Comparison of ENCODE assay signal across 15 cellular contexts in genomic region chr17:29347831-29348281, GRCh38. TPM values are rescaled to one million over a fixed set of nuclear protein-coding genes. Genes with fewer than 3 reads are reported as not detected.
DNase-seq lines count a peak whose midpoint lies in the region; ATAC-seq and TF ChIP-seq lines count a peak whose summit lies in the region.
"Had no signal": no experiment of that assay in that cellular context is flagged by ENCODE, and none has a peak within 500 bp of the region (broad histone marks: within the 10 kb centered on the region; RNA-seq: fewer than 3 reads in every experiment).

No MANE protein-coding gene starts in this region.

- H3K9me3 ChIP-seq in osteoblast (ENCODE audit: low read depth, low read length) (no peaks in the 10 kb centered on the region), HAP-1 (no peaks in the 10 kb centered on the region)

- peak overlapping the region; percentile 78 for H3K4me2 ChIP-seq in osteoblast (ENCODE audit: insufficient read depth, low read length)

- peaks cover 22% of the 10 kb centered on the region for H3K27me3 ChIP-seq in osteoblast (ENCODE audit: insufficient read depth, low read length)
- H3K27me3 ChIP-seq in HAP-1 (ENCODE audit: low read depth): peaks cover 4% of the 10 kb centered on the region; the same call in 1 of the 2 replicates

- TF ChIP-seq CTCF in NB4 (IDR thresholded peaks at IDR 0.05; ENCODE audit: low read depth, low read length) (no peak), coronary artery (IDR thresholded peaks at IDR 0.05) (no peak), osteoblast (IDR thresholded peaks at IDR 0.05; ENCODE audit: extremely low read depth, low read depth, low read length) (no peak)

- no peak overlapping the region for H3K27ac ChIP-seq in coronary artery
- H3K27ac ChIP-seq in osteoblast (ENCODE audit: low read depth, low read length): peak overlapping the region; percentile 56

- no peak for ATAC-seq in HG02840 (IDR thresholded peaks at IDR 0.05; ENCODE audit: low FRiP score, unreplicated experiment)
- no peak for ATAC-seq in GM18870 (IDR thresholded peaks at IDR 0.05; ENCODE audit: unreplicated experiment)
- no peak for ATAC-seq in GM18909 (IDR thresholded peaks at IDR 0.05; ENCODE audit: poor library complexity, unreplicated experiment)
- ATAC-seq: activated CD8-positive, alpha-beta T cell treated with anti-CD3 and anti-CD28 coated beads for 36 hours; sciatic nerve had no signal

- TF ChIP-seq POLR2A in NB4 (IDR thresholded peaks at IDR 0.05; ENCODE audit: extremely low read depth, insufficient read length): no peak

- H3K4me3 ChIP-seq in NB4 (ENCODE audit: low read depth, low read length) (peak overlapping the region; percentile 67), coronary artery (peak overlapping the region; percentile 17), osteoblast (ENCODE audit: insufficient read depth, low read length) (peak overlapping the region; percentile 39), HAP-1 (no peak overlapping the region)

- peak; percentile 76 for DNase-seq in EL
- peak; percentile 84 for DNase-seq in NB4 (ENCODE audit: low read depth)
- no peak for DNase-seq in coronary artery (ENCODE audit: low spot score)
- peak; percentile 53 for DNase-seq in osteoblast (ENCODE audit: insufficient read length, low spot score, missing footprints)
- no peak for DNase-seq in HAP-1 (ENCODE audit: low spot score in 2 of 2)
- DNase-seq: activated CD8-positive, alpha-beta T cell treated with anti-CD3 and anti-CD28 coated beads for 36 hours; activated effector memory CD4-positive, alpha-beta T cell treated with anti-CD3 and anti-CD28 coated beads, Interleukin-2, amount 50 U/mL, for 16 hours; CD8-positive, alpha-beta memory T cell; NCI-H1694 treated with DMSO at 0.1 percent for 48 hours; NCI-H526 treated with DMSO at 0.1 percent for 48 hours; stimulated activated naive CD4-positive, alpha-beta T cell had no signal

- peaks cover 4% of the 10 kb centered on the region for H3K4me1 ChIP-seq in osteoblast (ENCODE audit: insufficient read depth, low read length)
- no peaks in the 10 kb centered on the region for H3K4me1 ChIP-seq in HAP-1

- peak overlapping the region; percentile 65 for H2AFZ ChIP-seq in osteoblast (ENCODE audit: low read length)

- no peaks in the 10 kb centered on the region for H3K36me3 ChIP-seq in osteoblast (ENCODE audit: insufficient read depth, low read length)
- H3K36me3 ChIP-seq in HAP-1 (replicated peaks): no peaks in the 10 kb centered on the region

- no peaks in the 10 kb centered on the region for H4K20me1 ChIP-seq in osteoblast (ENCODE audit: insufficient read depth, low read length)

- in situ Hi-C loops in HAP-1 (cut with MboI; ENCODE audit: low sequenced_read_pairs): no loop called here

- H3K79me2 ChIP-seq in osteoblast (ENCODE audit: insufficient read depth, low read length): no peaks in the 10 kb centered on the region

RNA-seq across cellular contexts. Expression of gene TAOK1, which starts 42.3 kb away (rescaled TPM):
- total RNA-seq in osteoblast: 53.6 and 68.4 TPM in 2 replicates

RNA-seq across cellular contexts. Expression of gene NUFIP2, which starts 53.9 kb away (rescaled TPM):
- total RNA-seq in osteoblast: 51.6 and 56.8 TPM in 2 replicates

Comparison
In these comparisons a context has a peak if more than half of its experiments do, and no peak if none do; other contexts are left out.
1. DNase-seq: peak in EL (single experiment), NB4 (single experiment) and osteoblast (single experiment); none in coronary artery (single experiment) and HAP-1 (0 of 2).